ENCODE assay signal across 16 cellular contexts in the genomic region with DNA sequence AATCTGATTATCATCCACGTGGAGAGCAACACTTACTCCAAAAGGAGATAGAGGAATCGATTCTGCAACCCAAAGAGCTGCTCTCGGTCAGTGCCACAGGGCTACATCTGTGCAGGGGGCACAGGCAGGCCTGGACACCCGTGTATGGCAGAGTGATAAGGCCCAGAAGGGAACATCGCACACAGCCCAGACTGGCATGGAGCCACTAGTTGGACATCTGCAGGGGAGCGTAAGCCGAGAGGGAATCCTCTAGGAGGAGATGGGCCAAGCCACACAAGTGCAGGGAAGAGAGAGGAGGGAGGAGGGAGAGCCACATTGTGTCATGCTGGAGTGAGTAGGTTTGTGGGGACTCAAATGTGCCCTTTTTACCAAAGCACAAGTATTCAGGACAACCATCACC.
"Had no signal": no experiment of that assay in that cellular context is flagged by ENCODE, and none has a peak within 500 bp of the region (broad histone marks: within the 10 kb centered on the region; RNA-seq: fewer than 3 reads in every experiment).

No MANE protein-coding gene starts in this region.

- H3K36me3 ChIP-seq: ascending aorta, sigmoid colon, tibial artery, WERI-Rb-1 had no signal

- H2AFZ ChIP-seq: hepatocyte had no signal

- H3K9me3 ChIP-seq: ascending aorta, sigmoid colon, tibial artery had no signal

- DNase-seq: activated CD4-positive, alpha-beta T cell treated with anti-CD3 and anti-CD28 coated beads, Interleukin-2, amount 50 U/mL, for 4 hours; activated effector memory CD4-positive, alpha-beta T cell treated with anti-CD3 and anti-CD28 coated beads, Interleukin-2, amount 50 U/mL, for 16 hours; activated T-cell treated with anti-CD3 and anti-CD28 coated beads, Interleukin-2, amount 50 U/mL, for 72 hours; cerebellar nuclear complex; effector CD8-positive, alpha-beta T cell; nephron progenitor cell; sigmoid colon; stimulated activated CD8-positive, alpha-beta memory T cell treated with anti-CD3 and anti-CD28 coated beads, Interleukin-4, amount 100 ng/mL, for 48 hours; stimulated activated naive CD4-positive, alpha-beta T cell treated with Interleukin-2 at 50 U/mL for 16 hours; SW 1271; T-helper 2 cell; tibial artery; WERI-Rb-1 had no signal

- H3K27me3 ChIP-seq: ascending aorta, hepatocyte had no signal

- H3K27ac ChIP-seq: ascending aorta, hepatocyte, sigmoid colon, tibial artery, WERI-Rb-1 had no signal

- ATAC-seq: activated T-cell treated with anti-CD3 and anti-CD28 coated beads, Interleukin-2, amount 50 U/mL, for 72 hours; esophagus mucosa had no signal

- H3K4me3 ChIP-seq: ascending aorta, hepatocyte, sigmoid colon, tibial artery had no signal

- H3K4me2 ChIP-seq: hepatocyte had no signal
